Comparison of ENCODE assay signal across 8 cellular contexts in the genomic region with DNA sequence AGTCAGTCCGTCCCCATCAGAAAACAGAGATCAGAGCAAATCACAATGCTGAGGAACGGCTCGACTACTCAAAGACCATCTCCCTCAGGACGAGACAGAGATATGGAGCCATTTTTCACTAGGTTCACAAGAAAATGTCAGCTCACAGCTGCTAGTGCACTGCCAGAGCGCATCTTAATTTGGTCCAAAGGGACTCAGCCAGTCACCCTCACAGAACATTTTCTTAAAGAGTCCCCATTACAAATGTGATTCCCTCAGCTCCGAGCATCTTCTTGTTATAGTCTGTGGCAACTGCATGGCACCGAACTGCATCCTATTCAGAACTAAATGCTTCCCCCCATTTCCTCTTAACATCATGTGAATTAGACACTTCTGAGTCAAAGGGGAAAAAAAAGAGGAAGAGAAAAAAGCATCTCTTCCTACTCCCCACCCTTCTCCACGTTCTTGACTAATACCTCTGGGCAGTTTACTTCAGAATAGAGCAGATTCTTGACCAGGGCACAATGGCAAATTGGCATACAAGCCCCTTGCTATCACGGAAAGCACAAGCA.
DNase-seq lines count a peak whose midpoint lies in the region; ATAC-seq and TF ChIP-seq lines count a peak whose summit lies in the region.
"Had no signal": no experiment of that assay in that cellular context is flagged by ENCODE, and none has a peak within 500 bp of the region (broad histone marks: within the 10 kb centered on the region; RNA-seq: fewer than 3 reads in every experiment).

No MANE protein-coding gene starts in this region.

- no peaks in the 10 kb centered on the region for H3K9me3 Mint-ChIP-seq in nephron progenitor cell

- TF ChIP-seq CTCF in OCI-LY7 (conservative IDR thresholded peaks at IDR 0.05; ENCODE audit: low read length), result no peak
- TF ChIP-seq CTCF in nephron progenitor cell (IDR thresholded peaks at IDR 0.05), result no peak

- H3K79me2 ChIP-seq in OCI-LY7 (ENCODE audit: insufficient read depth, low read depth, low read length), result no peaks in the 10 kb centered on the region

- H3K4me2 ChIP-seq in OCI-LY7 (ENCODE audit: low read length), result no peak overlapping the region

- no TSS peak for BruUV-seq in OCI-LY7 (replicated peaks; lab: Mats Ljungman, UMichigan)

- H3K4me3 Mint-ChIP-seq in nephron progenitor cell, result no peak overlapping the region

- H3K9me2 ChIP-seq in OCI-LY7 (ENCODE audit: insufficient read depth, low read length), result no peaks in the 10 kb centered on the region

- no peaks in the 10 kb centered on the region for H3K9me3 ChIP-seq in OCI-LY7 (ENCODE audit: low read length)
- no peaks in the 10 kb centered on the region for H3K9me3 ChIP-seq in iPS-18c (ENCODE audit: control insufficient read depth, insufficient read depth, low read length)

- no peak overlapping the region for H3K4me3 ChIP-seq in OCI-LY7 (ENCODE audit: low read depth, low read length, poor library complexity, severe bottlenecking)
- peak overlapping the region; percentile 67 for H3K4me3 ChIP-seq in iPS-18c (ENCODE audit: insufficient read depth, low read depth, low read length)
- H3K4me3 ChIP-seq: skin epidermis had no signal

- DNase-seq in GM19238 (ENCODE audit: insufficient read length, low spot score) (peak; percentile 2), OCI-LY7 (ENCODE audit: low spot score) (peak; percentile 5), nephron progenitor cell (no peak), kidney glomerular epithelial cell (lab: John Stamatoyannopoulos, UW) (no peak)
- DNase-seq in stimulated activated CD8-positive, alpha-beta memory T cell treated with anti-CD3 and anti-CD28 coated beads, Interleukin-4, amount 100 ng/mL, for 48 hours, result no peak

- peak; percentile 84 for ATAC-seq in HG03025 (IDR thresholded peaks at IDR 0.05; ENCODE audit: low FRiP score, unreplicated experiment)

- CTCF ChIA-PET in OCI-LY7 (lab: Charles Lee; ENCODE audit: unreplicated experiment), result no interaction called here

- H3K27ac ChIP-seq in OCI-LY7 (ENCODE audit: low read depth, low read length, poor library complexity, severe bottlenecking), result no peak overlapping the region
- H3K27ac ChIP-seq: skin epidermis had no signal

- H3K36me3 ChIP-seq in OCI-LY7 (ENCODE audit: insufficient read depth, low read length), result no peaks in the 10 kb centered on the region

- POLR2A ChIA-PET in OCI-LY7 (lab: Charles Lee), result interaction anchor here (1.0 kb wide), 1 partner anchor 21 kb away, joined by 3 read pairs; no protein-coding TSS in a partner anchor

- H3K36me3 Mint-ChIP-seq in nephron progenitor cell (ENCODE audit: low read depth), result no peaks in the 10 kb centered on the region

- intact Hi-C loops in OCI-LY7 (cut with micrococcal nuclease; ENCODE audit: unreplicated experiment), result no loop called here

- no peaks in the 10 kb centered on the region for H3K4me1 ChIP-seq in OCI-LY7 (ENCODE audit: insufficient read depth, low read length, poor library complexity, severe bottlenecking)

- no peaks in the 10 kb centered on the region for H4K20me1 ChIP-seq in OCI-LY7 (ENCODE audit: insufficient read depth, low read length)

- H2AFZ ChIP-seq in OCI-LY7 (ENCODE audit: low read length), result 0 out of 2 replicates have a peak overlapping the region, but pooled peaks have one; percentile 26

- H3K4me1 Mint-ChIP-seq in nephron progenitor cell, result peaks cover 10% of the 10 kb centered on the region

- no peak overlapping the region for H3K27ac Mint-ChIP-seq in nephron progenitor cell

- peaks cover 5% of the 10 kb centered on the region for H3K27me3 Mint-ChIP-seq in nephron progenitor cell (ENCODE audit: low read depth, poor library complexity)

Comparison
In these comparisons a context has a peak if more than half of its experiments do, and no peak if none do; other contexts are left out.
1. DNase-seq: peak in GM19238 (single experiment) and OCI-LY7 (single experiment); none in nephron progenitor cell (single experiment), kidney glomerular epithelial cell (single experiment) and stimulated activated CD8-positive, alpha-beta memory T cell treated with anti-CD3 and anti-CD28 coated beads, Interleukin-4, amount 100 ng/mL, for 48 hours (single experiment).